Comparison of ENCODE assay signal across 6 cellular contexts in genomic region chr14:23766737-23767401, GRCh38.
"Had no signal": no experiment of that assay in that cellular context is flagged by ENCODE, and none has a peak within 500 bp of the region (broad histone marks: within the 10 kb centered on the region; RNA-seq: fewer than 3 reads in every experiment).

No MANE protein-coding gene starts in this region.

- H3K4me2 ChIP-seq: GM23338 had no signal

- H3K4me3 ChIP-seq: GM23338 had no signal

- DNase-seq: H9, HCEC 1CT had no signal

- H2AFZ ChIP-seq: GM23338 had no signal

- ATAC-seq: GM23338 had no signal

- FAIRE-seq: H1, H54, HTR-8/SVneo had no signal
